1 cellular context compared by ENCODE assay signal in the genomic region with DNA sequence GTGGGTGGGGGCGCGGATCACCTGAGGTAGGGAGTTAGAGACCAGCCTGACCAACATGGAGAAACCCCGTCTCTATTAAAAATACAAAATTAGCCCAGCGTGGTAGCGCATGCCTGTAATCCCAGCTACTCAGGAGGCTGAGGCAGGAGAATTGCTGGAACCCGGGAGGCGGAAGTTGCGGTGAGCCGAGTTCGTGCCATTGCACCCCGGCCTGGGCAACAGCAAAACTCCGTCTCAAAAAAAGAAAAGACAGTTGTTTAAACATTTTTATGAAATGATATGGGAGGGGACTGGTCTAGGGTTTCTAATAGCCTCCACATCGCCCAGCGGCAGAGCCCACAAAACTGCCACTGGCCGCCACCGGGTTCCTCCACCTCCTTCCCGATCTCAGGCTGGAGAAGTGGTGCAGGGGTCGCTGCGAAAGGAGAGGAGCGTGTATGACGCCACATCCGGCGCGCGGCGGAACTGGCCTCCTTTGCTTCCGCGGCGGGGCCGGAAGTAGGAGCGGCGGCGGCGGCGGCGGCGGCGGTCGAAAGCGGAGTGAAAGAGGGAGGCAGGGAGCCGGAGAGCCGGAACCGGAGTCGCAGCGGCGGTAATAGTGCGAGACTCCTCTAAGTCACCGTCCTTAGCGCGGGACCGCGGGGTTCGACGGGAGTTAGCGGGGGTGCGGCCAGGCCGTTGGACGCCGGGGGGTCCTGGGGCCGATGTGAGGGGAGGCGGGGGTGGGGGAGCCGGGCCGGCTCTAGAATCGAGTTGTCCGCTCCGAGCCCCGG.
TF ChIP-seq lines count a peak whose summit lies in the region.

Gene PPP4C, plus strand, starts transcription at position 492 of the 773 bp plus-strand sequence. CDS start 384 bp downstream, outside the sequence.

TF ChIP-seq in K562, 482 proteins besides CTCF, POLR2A, EP300 and RAD21 (continued from another document):
- TF ChIP-seq RBFOX2 (IDR thresholded peaks at IDR 0.05; ENCODE audit: low read depth, low read length) (peak; percentile 99), HCFC1 (IDR thresholded peaks at IDR 0.05; ENCODE audit: low read depth, low read length) (peak; percentile 66), FOXM1 (IDR thresholded peaks at IDR 0.05; ENCODE audit: low read depth) (no peak), FOXM1 (CRISPR knock-in tag; IDR thresholded peaks at IDR 0.05; ENCODE audit: low read depth) (no peak), TAF9B (IDR thresholded peaks at IDR 0.05; ENCODE audit: partially characterized antibody) (peak; percentile 84), ZNF431 (CRISPR knock-in tag; IDR thresholded peaks at IDR 0.05) (no peak), ZNF143 (CRISPR knock-in tag; IDR thresholded peaks at IDR 0.05) (peak; percentile 27; the same call in 1 of the 2 replicates), GTF2A2 (tag; IDR thresholded peaks at IDR 0.05) (no peak), ZNF766 (CRISPR knock-in tag; conservative IDR thresholded peaks at IDR 0.05) (peak; percentile 17; the same call in 1 of the 2 replicates), ESRRA (IDR thresholded peaks at IDR 0.05; ENCODE audit: borderline replicate concordance, low read depth) (peak; percentile 57), PHF20 (IDR thresholded peaks at IDR 0.05; ENCODE audit: partially characterized antibody) (peak; percentile 80), SIN3A (IDR thresholded peaks at IDR 0.05; ENCODE audit: borderline replicate concordance in 2 of 2, control insufficient read depth in 1 of 2, low read depth in 2 of 2, low read length in 2 of 2) (peak in 1 of 2 experiments; percentile 29; a peak in 2 of 4 replicates), NBN (IDR thresholded peaks at IDR 0.05; ENCODE audit: low read depth) (peak; percentile 37; the same call in 1 of the 2 replicates), GATAD2B (IDR thresholded peaks at IDR 0.05; ENCODE audit: borderline replicate concordance) (peak; percentile 59; the same call in 1 of the 2 replicates), GABPA (tag; conservative IDR thresholded peaks at IDR 0.05; ENCODE audit: low read depth) (peak; percentile 97), ATF7 (IDR thresholded peaks at IDR 0.05) (peak; percentile 88), E2F3 (CRISPR knock-in tag; IDR thresholded peaks at IDR 0.05) (0 out of 2 replicates have a peak, but pooled peaks have one; percentile 27), PML (IDR thresholded peaks at IDR 0.05; ENCODE audit: low read length) (peak; percentile 87), ETV1 (tag; conservative IDR thresholded peaks at IDR 0.05; ENCODE audit: low read depth) (peak; percentile 87), ZNF644 (tag; IDR thresholded peaks at IDR 0.05; ENCODE audit: low read depth) (no peak), ZNF830 (CRISPR knock-in tag; IDR thresholded peaks at IDR 0.05) (peak; percentile 84; the same call in 1 of the 2 replicates), CBX1 (IDR thresholded peaks at IDR 0.05; ENCODE audit: low read depth) (peak; percentile 80; the same call in 1 of the 2 replicates), ERF (CRISPR knock-in tag; IDR thresholded peaks at IDR 0.05) (no peak), ZNF561 (CRISPR knock-in tag; conservative IDR thresholded peaks at IDR 0.05) (0 out of 2 replicates have a peak, but pooled peaks have one; percentile 15), MLLT1 (IDR thresholded peaks at IDR 0.05) (peak in 1 of 2 experiments; percentile 24; a peak in 2 of 4 replicates)
- TF ChIP-seq, protein P1, sequence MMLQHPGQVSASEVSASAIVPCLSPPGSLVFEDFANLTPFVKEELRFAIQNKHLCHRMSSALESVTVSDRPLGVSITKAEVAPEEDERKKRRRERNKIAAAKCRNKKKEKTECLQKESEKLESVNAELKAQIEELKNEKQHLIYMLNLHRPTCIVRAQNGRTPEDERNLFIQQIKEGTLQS (IDR thresholded peaks at IDR 0.05) = peak; percentile 59
- TF ChIP-seq, protein P1 (CRISPR knock-in tag; conservative IDR thresholded peaks at IDR 0.05) = no peak
- TF ChIP-seq, protein P2, sequence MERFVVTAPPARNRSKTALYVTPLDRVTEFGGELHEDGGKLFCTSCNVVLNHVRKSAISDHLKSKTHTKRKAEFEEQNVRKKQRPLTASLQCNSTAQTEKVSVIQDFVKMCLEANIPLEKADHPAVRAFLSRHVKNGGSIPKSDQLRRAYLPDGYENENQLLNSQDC (CRISPR knock-in tag; IDR thresholded peaks at IDR 0.05) = peak; percentile 96
- TF ChIP-seq, protein P3, sequence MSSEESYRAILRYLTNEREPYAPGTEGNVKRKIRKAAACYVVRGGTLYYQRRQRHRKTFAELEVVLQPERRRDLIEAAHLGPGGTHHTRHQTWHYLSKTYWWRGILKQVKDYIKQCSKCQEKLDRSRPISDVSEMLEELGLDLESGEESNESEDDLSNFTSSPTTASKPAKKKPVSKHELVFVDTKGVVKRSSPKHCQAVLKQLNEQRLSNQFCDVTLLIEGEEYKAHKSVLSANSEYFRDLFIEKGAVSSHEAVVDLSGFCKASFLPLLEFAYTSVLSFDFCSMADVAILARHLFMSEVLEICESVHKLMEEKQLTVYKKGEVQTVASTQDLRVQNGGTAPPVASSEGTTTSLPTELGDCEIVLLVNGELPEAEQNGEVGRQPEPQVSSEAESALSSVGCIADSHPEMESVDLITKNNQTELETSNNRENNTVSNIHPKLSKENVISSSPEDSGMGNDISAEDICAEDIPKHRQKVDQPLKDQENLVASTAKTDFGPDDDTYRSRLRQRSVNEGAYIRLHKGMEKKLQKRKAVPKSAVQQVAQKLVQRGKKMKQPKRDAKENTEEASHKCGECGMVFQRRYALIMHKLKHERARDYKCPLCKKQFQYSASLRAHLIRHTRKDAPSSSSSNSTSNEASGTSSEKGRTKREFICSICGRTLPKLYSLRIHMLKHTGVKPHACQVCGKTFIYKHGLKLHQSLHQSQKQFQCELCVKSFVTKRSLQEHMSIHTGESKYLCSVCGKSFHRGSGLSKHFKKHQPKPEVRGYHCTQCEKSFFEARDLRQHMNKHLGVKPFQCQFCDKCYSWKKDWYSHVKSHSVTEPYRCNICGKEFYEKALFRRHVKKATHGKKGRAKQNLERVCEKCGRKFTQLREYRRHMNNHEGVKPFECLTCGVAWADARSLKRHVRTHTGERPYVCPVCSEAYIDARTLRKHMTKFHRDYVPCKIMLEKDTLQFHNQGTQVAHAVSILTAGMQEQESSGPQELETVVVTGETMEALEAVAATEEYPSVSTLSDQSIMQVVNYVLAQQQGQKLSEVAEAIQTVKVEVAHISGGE (CRISPR knock-in tag; IDR thresholded peaks at IDR 0.05) = peak; percentile 71 to 93 (median 79); a peak in 5 of 6 replicates
